8 cellular contexts compared by ENCODE assay signal in genomic region chr7:88243345-88243909, GRCh38. TPM values are rescaled to one million over a fixed set of nuclear protein-coding genes. Genes with fewer than 3 reads are reported as not detected.
DNase-seq lines count a peak whose midpoint lies in the region; ATAC-seq and TF ChIP-seq lines count a peak whose summit lies in the region.

No MANE protein-coding gene starts in this region.

- H3K4me1 ChIP-seq in BE2C (peaks cover 5% of the 10 kb centered on the region; the same call in 1 of the 2 replicates), breast epithelium (no peaks in the 10 kb centered on the region), tibial nerve (peaks cover 0 to 5% (median 2%) of the 10 kb centered on the region in 4 donors)

- intact Hi-C loops in breast epithelium (cut with DNase I; ENCODE audit: low total_unique reads) = no loop called here

- peaks cover 3% of the 10 kb centered on the region for H3K27me3 Mint-ChIP-seq in activated naive CD8-positive, alpha-beta T cell treated with anti-CD3 and anti-CD28 coated beads, Interleukin-2, amount 50 U/mL, for 24 hours

- TF ChIP-seq EP300 in tibial nerve (IDR thresholded peaks at IDR 0.05) = peak in 1 of 2 donors; percentile 55

- no peak overlapping the region for H3K4me3 ChIP-seq in BE2C (ENCODE audit: low read depth, low read length)
- H3K4me3 ChIP-seq in breast epithelium = no peak overlapping the region
- no peak overlapping the region for H3K4me3 ChIP-seq in kidney epithelial cell (ENCODE audit: low read depth, low read length)
- no peak overlapping the region for H3K4me3 ChIP-seq in tibial nerve

- H3K4me1 Mint-ChIP-seq in activated naive CD8-positive, alpha-beta T cell treated with anti-CD3 and anti-CD28 coated beads, Interleukin-2, amount 50 U/mL, for 24 hours = no peaks in the 10 kb centered on the region

- WGBS in tibial nerve, 2 donors = 25 to 27% methylated on average over 2 of the region's 2 CpGs

- H3K9me3 Mint-ChIP-seq in activated naive CD8-positive, alpha-beta T cell treated with anti-CD3 and anti-CD28 coated beads, Interleukin-2, amount 50 U/mL, for 24 hours = no peaks in the 10 kb centered on the region

- H3K9me3 ChIP-seq in BE2C = no peaks in the 10 kb centered on the region
- peaks cover 0 to 5% of the 10 kb centered on the region in 2 donors for H3K9me3 ChIP-seq in breast epithelium
- H3K9me3 ChIP-seq in tibial nerve = no peaks in the 10 kb centered on the region

- H3K36me3 ChIP-seq in BE2C (no peaks in the 10 kb centered on the region), breast epithelium (no peaks in the 10 kb centered on the region), kidney epithelial cell (ENCODE audit: control insufficient read depth, insufficient read depth, low read length) (no peaks in the 10 kb centered on the region), tibial nerve (no peaks in the 10 kb centered on the region)

- H3K36me3 Mint-ChIP-seq in activated naive CD8-positive, alpha-beta T cell treated with anti-CD3 and anti-CD28 coated beads, Interleukin-2, amount 50 U/mL, for 24 hours (ENCODE audit: low read depth) = no peaks in the 10 kb centered on the region

- no peaks in the 10 kb centered on the region for H3K27me3 ChIP-seq in BE2C
- H3K27me3 ChIP-seq in breast epithelium = no peaks in the 10 kb centered on the region
- H3K27me3 ChIP-seq in kidney epithelial cell (ENCODE audit: control insufficient read depth, insufficient read depth, low read length) = no peaks in the 10 kb centered on the region
- H3K27me3 ChIP-seq in tibial nerve = no peaks in the 10 kb centered on the region

- ATAC-seq in GM18520 (IDR thresholded peaks at IDR 0.05; ENCODE audit: unreplicated experiment) (peak; percentile 58), HG03135 (IDR thresholded peaks at IDR 0.05; ENCODE audit: unreplicated experiment) (peak; percentile 65)
- no peak for ATAC-seq in activated naive CD8-positive, alpha-beta T cell treated with anti-CD3 and anti-CD28 coated beads, Interleukin-2, amount 50 U/mL, for 24 hours

- DNase-seq in BE2C = no peak
- DNase-seq in NCI-H526 (lab: John Stamatoyannopoulos, UW) = peak; percentile 69 to 71
- no peak for DNase-seq in breast epithelium (ENCODE audit: low spot score in 2 of 2)
- no peak for DNase-seq in kidney epithelial cell (ENCODE audit: low read depth)
- peak in 1 of 2 donors; percentile 52 for DNase-seq in tibial nerve (ENCODE audit: low spot score in 2 of 2)
- no peak for DNase-seq in activated naive CD8-positive, alpha-beta T cell treated with anti-CD3 and anti-CD28 coated beads, Interleukin-2, amount 50 U/mL, for 24 hours

- TF ChIP-seq CTCF in BE2C (IDR thresholded peaks at IDR 0.05; ENCODE audit: low read depth, low read length) = peak; percentile 76
- peak; percentile 91 to 94 (median 92) for TF ChIP-seq CTCF in breast epithelium (IDR thresholded peaks at IDR 0.05)
- TF ChIP-seq CTCF in kidney epithelial cell (IDR thresholded peaks at IDR 0.05; ENCODE audit: insufficient read depth, low read length, poor library complexity, severe bottlenecking) = peak; percentile 74
- peak; percentile 48 to 87 (median 63) for TF ChIP-seq CTCF in tibial nerve (IDR thresholded peaks at IDR 0.05)

- TF ChIP-seq POLR2A in breast epithelium (IDR thresholded peaks at IDR 0.05) = no peak
- TF ChIP-seq POLR2A in tibial nerve (IDR thresholded peaks at IDR 0.05) = no peak

- no peak overlapping the region for H3K27ac Mint-ChIP-seq in activated naive CD8-positive, alpha-beta T cell treated with anti-CD3 and anti-CD28 coated beads, Interleukin-2, amount 50 U/mL, for 24 hours

- peak overlapping the region in 1 of 2 donors; percentile 6 for H3K27ac ChIP-seq in breast epithelium
- H3K27ac ChIP-seq in tibial nerve = no peak overlapping the region

- no peak overlapping the region for H3K4me3 Mint-ChIP-seq in activated naive CD8-positive, alpha-beta T cell treated with anti-CD3 and anti-CD28 coated beads, Interleukin-2, amount 50 U/mL, for 24 hours

RNA-seq across cellular contexts. Expression of gene SRI, which starts 23.6 kb away (rescaled TPM):
- polyA plus RNA-seq in BE2C (2012; ENCODE audit: insufficient read depth, insufficient read length, low read depth) = 96.4 TPM
- total RNA-seq in breast epithelium = 100 to 1,000 TPM in 1 of 3 donors, 10 to 100 TPM in 2; 69.1 to 115 (median 90.9) TPM
- 109 and 118 TPM in 2 replicates for total RNA-seq in kidney epithelial cell
- 10 to 100 TPM; 49.8 to 83.7 (median 52.8) TPM for total RNA-seq in tibial nerve

Comparison
In these comparisons a context has a peak if more than half of its experiments do, and no peak if none do; other contexts are left out.
1. DNase-seq: peak in NCI-H526 (2 of 2); none in BE2C (single experiment), breast epithelium (0 of 2), kidney epithelial cell (single experiment) and activated naive CD8-positive, alpha-beta T cell treated with anti-CD3 and anti-CD28 coated beads, Interleukin-2, amount 50 U/mL, for 24 hours (single experiment).
2. Peak in every context shown above with its lines, with median percentiles within 50 percentile points of each other: CTCF ChIP-seq.